ENCODE assay signal across 18 cellular contexts in the genomic region with DNA sequence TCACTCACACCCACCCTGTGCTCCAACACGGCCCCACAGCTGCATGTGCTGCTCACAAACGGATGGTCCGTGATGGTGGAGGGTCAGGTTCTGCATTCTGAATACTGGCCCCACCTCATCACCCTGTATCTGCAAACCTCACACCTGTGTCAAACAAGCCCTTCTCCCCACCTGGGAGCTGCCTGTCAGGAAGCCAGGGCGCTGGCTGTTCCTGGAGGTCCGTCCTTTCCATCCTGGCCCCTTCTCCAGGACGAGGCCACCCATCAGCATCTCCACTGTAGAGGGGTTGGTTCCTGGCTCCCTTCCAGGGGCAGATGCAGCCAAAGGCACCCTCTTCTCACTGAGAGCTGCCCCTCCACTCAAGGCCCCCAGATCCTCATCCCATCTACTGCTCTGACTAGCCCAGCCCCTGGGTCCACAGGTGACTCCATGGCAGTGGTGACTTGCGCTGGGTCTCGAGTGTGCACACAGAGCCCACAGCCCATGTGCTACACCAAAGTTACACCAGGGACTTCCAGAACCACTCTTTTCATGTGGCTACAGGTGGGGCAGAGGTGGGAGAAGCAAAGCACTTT.
"Had no signal": no experiment of that assay in that cellular context is flagged by ENCODE, and none has a peak within 500 bp of the region (broad histone marks: within the 10 kb centered on the region; RNA-seq: fewer than 3 reads in every experiment).

No MANE protein-coding gene starts in this region.

- H3K4me3 Mint-ChIP-seq: activated CD4-positive, alpha-beta memory T cell treated with anti-CD3 and anti-CD28 coated beads, Interleukin-2, amount 10 ng/mL, durations not matched to agents 7 days and 5 days; activated CD4-positive, alpha-beta T cell treated with anti-CD3 and anti-CD28 coated beads, Interleukin-2, amount 10 ng/mL, durations not matched to agents 7 days and 5 days; activated naive CD4-positive, alpha-beta T cell treated with anti-CD3 and anti-CD28 coated beads, Interleukin-2, amount 50 U/mL, for 24 hours; T-helper 17 cell had no signal

- H3K27ac Mint-ChIP-seq: activated CD4-positive, alpha-beta memory T cell treated with anti-CD3 and anti-CD28 coated beads, Interleukin-2, amount 10 ng/mL, durations not matched to agents 7 days and 5 days; activated CD4-positive, alpha-beta T cell treated with anti-CD3 and anti-CD28 coated beads, Interleukin-2, amount 10 ng/mL, durations not matched to agents 7 days and 5 days; activated naive CD4-positive, alpha-beta T cell treated with anti-CD3 and anti-CD28 coated beads, Interleukin-2, amount 50 U/mL, for 24 hours; T-helper 17 cell had no signal

- H3K27me3 Mint-ChIP-seq: activated CD4-positive, alpha-beta memory T cell treated with anti-CD3 and anti-CD28 coated beads, Interleukin-2, amount 10 ng/mL, durations not matched to agents 7 days and 5 days; activated CD4-positive, alpha-beta T cell treated with anti-CD3 and anti-CD28 coated beads, Interleukin-2, amount 10 ng/mL, durations not matched to agents 7 days and 5 days; activated naive CD4-positive, alpha-beta T cell treated with anti-CD3 and anti-CD28 coated beads, Interleukin-2, amount 50 U/mL, for 24 hours; T-helper 17 cell had no signal

- H3K9me3 Mint-ChIP-seq: activated CD4-positive, alpha-beta memory T cell treated with anti-CD3 and anti-CD28 coated beads, Interleukin-2, amount 10 ng/mL, durations not matched to agents 7 days and 5 days; activated CD4-positive, alpha-beta T cell treated with anti-CD3 and anti-CD28 coated beads, Interleukin-2, amount 10 ng/mL, durations not matched to agents 7 days and 5 days; activated naive CD4-positive, alpha-beta T cell treated with anti-CD3 and anti-CD28 coated beads, Interleukin-2, amount 50 U/mL, for 24 hours had no signal

- DNase-seq: activated CD4-positive, alpha-beta memory T cell treated with anti-CD3 and anti-CD28 coated beads, Interleukin-2, amount 10 ng/mL, durations not matched to agents 7 days and 5 days; activated CD4-positive, alpha-beta T cell treated with anti-CD3 and anti-CD28 coated beads, Interleukin-2, amount 10 ng/mL, durations not matched to agents 7 days and 5 days; activated CD4-positive, CD25-positive, alpha-beta regulatory T cell; activated effector memory CD4-positive, alpha-beta T cell treated with Interleukin-2 at 50 U/mL for 16 hours; activated naive CD4-positive, alpha-beta T cell; activated T-cell treated with anti-CD3 and anti-CD28 coated beads for 4 hours; central memory CD4-positive, alpha-beta T cell; NCI-H1092; NCI-H1417; NCI-H1930; NCI-H2171; NCI-H2227 treated with DMSO at 0.1 percent for 48 hours; NCI-H526 treated with DMSO at 0.1 percent for 48 hours; NCI-H82; SHP77 treated with DMSO at 0.1 percent for 48 hours; T-helper 17 cell; T-helper 9 cell had no signal

- H3K36me3 Mint-ChIP-seq: activated naive CD4-positive, alpha-beta T cell treated with anti-CD3 and anti-CD28 coated beads, Interleukin-2, amount 50 U/mL, for 24 hours had no signal

- ATAC-seq: T-helper 17 cell had no signal

- H3K4me1 Mint-ChIP-seq: activated CD4-positive, alpha-beta memory T cell treated with anti-CD3 and anti-CD28 coated beads, Interleukin-2, amount 10 ng/mL, durations not matched to agents 7 days and 5 days; activated CD4-positive, alpha-beta T cell treated with anti-CD3 and anti-CD28 coated beads, Interleukin-2, amount 10 ng/mL, durations not matched to agents 7 days and 5 days; activated naive CD4-positive, alpha-beta T cell treated with anti-CD3 and anti-CD28 coated beads, Interleukin-2, amount 50 U/mL, for 24 hours; T-helper 17 cell had no signal
